Comparison of ENCODE assay signal across 8 cellular contexts in the genomic region with DNA sequence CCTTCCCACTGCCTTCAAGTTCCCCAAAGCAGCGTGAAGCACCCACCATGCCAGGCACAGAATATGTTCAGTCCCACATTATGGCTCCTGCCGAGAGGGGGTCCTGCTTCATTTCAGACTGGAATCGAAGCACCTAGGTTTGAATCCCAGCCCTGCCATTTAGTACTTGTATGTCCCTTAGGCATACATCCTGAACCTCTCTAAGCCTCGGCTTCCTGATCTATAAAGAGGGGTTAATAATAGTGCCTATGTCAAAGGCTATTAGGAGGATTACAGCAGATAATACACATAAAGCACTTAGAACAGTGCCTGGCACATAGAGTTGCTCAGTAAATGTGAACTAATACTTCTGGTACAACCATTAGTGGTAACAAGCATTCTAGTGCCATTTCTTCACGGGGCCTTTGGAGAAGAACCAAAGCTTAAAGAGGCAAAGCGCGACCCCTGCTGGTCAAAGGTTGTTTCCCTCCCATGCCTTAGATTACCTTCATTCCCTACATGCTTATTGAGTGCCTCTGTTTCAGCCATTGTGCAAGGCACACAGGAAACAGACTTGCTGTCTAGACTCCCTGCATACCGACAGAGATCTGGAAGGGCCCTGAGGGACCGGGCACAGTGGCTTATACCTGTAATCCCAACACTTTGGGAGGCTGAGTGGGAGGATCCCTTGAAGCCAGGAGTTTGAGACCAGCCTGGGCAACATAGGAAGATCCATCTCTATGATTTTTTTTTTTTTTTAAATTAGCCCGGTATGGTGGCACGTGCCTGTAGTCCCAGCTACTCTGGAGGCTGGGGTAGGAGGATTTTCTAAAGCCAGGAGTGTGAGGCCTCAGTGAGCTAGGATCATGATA.
A peak's percentile ranks its signal among the peaks of the same experiment; 100 is the strongest.
DNase-seq lines count a peak whose midpoint lies in the region; ATAC-seq and TF ChIP-seq lines count a peak whose summit lies in the region.

No MANE protein-coding gene starts in this region.

- CTCF ChIA-PET in AG04450 (lab: Charles Lee), result interaction anchor here (0.6 to 17.6 kb wide), 23 partner anchors 10 to 1399 kb away, joined by 3 to 478 read pairs (median 4); partner anchors contain the start of gene SLC26A2

- peaks cover 0 to 13% of the 10 kb centered on the region in 2 donors for H3K36me3 ChIP-seq in left lung

- H3K27ac ChIP-seq in AG04450 (ENCODE audit: low read depth, low read length) (no peak overlapping the region), left lung (no peak overlapping the region)

- peak; percentile 85 for DNase-seq in AG04450 (ENCODE audit: low read depth, low spot score)
- DNase-seq in NCI-H510A (lab: John Stamatoyannopoulos, UW), result peak; percentile 42
- DNase-seq in activated CD4-positive, alpha-beta T cell treated with anti-CD3 and anti-CD28 coated beads for 24 hours (ENCODE audit: low read depth in 2 of 2), result peak; percentile 79
- DNase-seq in choroid plexus epithelial cell (ENCODE audit: low read depth), result peak; percentile 98
- DNase-seq in left lung, result peak in 1 of 2 donors; percentile 78
- peak; percentile 84 for DNase-seq in stimulated activated CD4-positive, alpha-beta T cell treated with anti-CD3 and anti-CD28 coated beads, Interleukin-4, amount 100 ng/mL, for 24 hours

- H3K27me3 ChIP-seq in AG04450 (ENCODE audit: control insufficient read depth, insufficient read depth, low read length) (no peaks in the 10 kb centered on the region), left lung (no peaks in the 10 kb centered on the region)

- H3K4me3 ChIP-seq in AG04450 (ENCODE audit: low read depth, low read length) (no peak overlapping the region), choroid plexus epithelial cell (ENCODE audit: low read depth, low read length) (no peak overlapping the region), left lung (no peak overlapping the region)

- ATAC-seq in GM18519 (IDR thresholded peaks at IDR 0.05; ENCODE audit: low FRiP score, unreplicated experiment) (peak; percentile 65), HG03354 (IDR thresholded peaks at IDR 0.05; ENCODE audit: poor library complexity, severe bottlenecking, unreplicated experiment) (peak; percentile 62), left lung (peak; percentile 93)

- no peaks in the 10 kb centered on the region; the same call in 1 of the 2 replicates for H3K9me3 ChIP-seq in AG04450 (ENCODE audit: control insufficient read depth, insufficient read depth, low read length)
- H3K9me3 ChIP-seq in left lung, result no peaks in the 10 kb centered on the region

- H3K4me1 ChIP-seq in left lung, result no peaks in the 10 kb centered on the region

- TF ChIP-seq CTCF in AG04450 (IDR thresholded peaks at IDR 0.05; ENCODE audit: low read depth, low read length) (peak; percentile 89), choroid plexus epithelial cell (conservative IDR thresholded peaks at IDR 0.05; ENCODE audit: low read depth, low read length) (peak; percentile 93), left lung (IDR thresholded peaks at IDR 0.05) (peak; percentile 89 to 92)

- intact Hi-C loops in left lung (cut with DNase I), result loop anchor here in 1 of 2 donors (2.0 kb wide), 1 partner anchor 192 kb away; no protein-coding TSS in a partner anchor

- POLR2A ChIA-PET in AG04450 (lab: Yijun Ruan, JAX), result interaction anchor here (1.2 to 1.7 kb wide), 2 partner anchors 189 to 192 kb away, joined by 3 to 6 read pairs; no protein-coding TSS in a partner anchor
